ENCODE assay signal across 21 cellular contexts in genomic region chr16:28829747-28830146, GRCh38. TPM values are rescaled to one million over a fixed set of nuclear protein-coding genes. Genes with fewer than 3 reads are reported as not detected.
"Had no signal": no experiment of that assay in that cellular context is flagged by ENCODE, and none has a peak within 500 bp of the region (broad histone marks: within the 10 kb centered on the region; RNA-seq: fewer than 3 reads in every experiment).

No MANE protein-coding gene starts in this region.

- H3K27me3 Mint-ChIP-seq: naive thymus-derived CD8-positive, alpha-beta T cell; stimulated activated naive B cell treated with anti-CD40 and anti-IgM and Interleukin-4, amounts not matched to agents 10 μg/mL and 1 μg/mL and 100 μg/mL, for 72 hours; stimulated activated naive CD8-positive, alpha-beta T cell treated with anti-CD3 and anti-CD28 coated beads, Interleukin-15, amount 100 ng/mL, for 72 hours had no signal

- H3K9me3 ChIP-seq: heart left ventricle, mucosa of descending colon, psoas muscle, right lobe of liver, testis, tibial nerve, upper lobe of right lung, vagina had no signal

- H3K27ac ChIP-seq: dorsolateral prefrontal cortex, heart left ventricle, psoas muscle, right lobe of liver, testis, tibial nerve, upper lobe of right lung, vagina had no signal

- DNase-seq: cortex of kidney; dorsolateral prefrontal cortex; effector CD8-positive, alpha-beta T cell; foreskin melanocyte; heart left ventricle; islet precursor cell; mammary epithelial cell; mucosa of descending colon; naive thymus-derived CD8-positive, alpha-beta T cell; psoas muscle; retina; stimulated activated CD4-positive, alpha-beta T cell treated with anti-CD3 and anti-CD28 coated beads, Interleukin-4, amount 100 ng/mL, for 1 hour; stimulated activated CD8-positive, alpha-beta memory T cell treated with anti-CD3 and anti-CD28 coated beads, Interleukin-4, amount 100 ng/mL, for 48 hours; stimulated activated naive B cell treated with anti-CD40 and anti-IgM and Interleukin-4, amounts not matched to agents 10 μg/mL and 1 μg/mL and 100 μg/mL, for 72 hours; stimulated activated naive CD8-positive, alpha-beta T cell treated with anti-CD3 and anti-CD28 coated beads, Interleukin-15, amount 100 ng/mL, for 72 hours; testis; upper lobe of right lung had no signal

- H3K4me3 ChIP-seq: dorsolateral prefrontal cortex, heart left ventricle, mucosa of descending colon, psoas muscle, right lobe of liver, testis, tibial nerve, upper lobe of right lung, vagina had no signal

- H3K27me3 ChIP-seq: dorsolateral prefrontal cortex, heart left ventricle, right lobe of liver, testis, tibial nerve, upper lobe of right lung, vagina had no signal

- H3K4me3 Mint-ChIP-seq: naive thymus-derived CD8-positive, alpha-beta T cell; stimulated activated naive B cell treated with anti-CD40 and anti-IgM and Interleukin-4, amounts not matched to agents 10 μg/mL and 1 μg/mL and 100 μg/mL, for 72 hours; stimulated activated naive CD8-positive, alpha-beta T cell treated with anti-CD3 and anti-CD28 coated beads, Interleukin-15, amount 100 ng/mL, for 72 hours had no signal

- H3K9me3 Mint-ChIP-seq: naive thymus-derived CD8-positive, alpha-beta T cell; stimulated activated naive B cell treated with anti-CD40 and anti-IgM and Interleukin-4, amounts not matched to agents 10 μg/mL and 1 μg/mL and 100 μg/mL, for 72 hours; stimulated activated naive CD8-positive, alpha-beta T cell treated with anti-CD3 and anti-CD28 coated beads, Interleukin-15, amount 100 ng/mL, for 72 hours had no signal

- ATAC-seq: heart left ventricle; left lobe of liver; mucosa of descending colon; naive thymus-derived CD8-positive, alpha-beta T cell; psoas muscle; right lobe of liver; stimulated activated naive B cell treated with anti-CD40 and anti-IgM and Interleukin-4, amounts not matched to agents 10 μg/mL and 1 μg/mL and 100 μg/mL, for 72 hours; stimulated activated naive CD8-positive, alpha-beta T cell treated with anti-CD3 and anti-CD28 coated beads, Interleukin-15, amount 100 ng/mL, for 72 hours; upper lobe of right lung had no signal

RNA-seq across cellular contexts. Expression of gene ATP2A1, which starts 48.5 kb away (rescaled TPM):
- total RNA-seq: vagina had no signal
- polyA plus RNA-seq: naive thymus-derived CD8-positive, alpha-beta T cell had no signal
